Comparison of ENCODE assay signal across 13 cellular contexts in the genomic region with DNA sequence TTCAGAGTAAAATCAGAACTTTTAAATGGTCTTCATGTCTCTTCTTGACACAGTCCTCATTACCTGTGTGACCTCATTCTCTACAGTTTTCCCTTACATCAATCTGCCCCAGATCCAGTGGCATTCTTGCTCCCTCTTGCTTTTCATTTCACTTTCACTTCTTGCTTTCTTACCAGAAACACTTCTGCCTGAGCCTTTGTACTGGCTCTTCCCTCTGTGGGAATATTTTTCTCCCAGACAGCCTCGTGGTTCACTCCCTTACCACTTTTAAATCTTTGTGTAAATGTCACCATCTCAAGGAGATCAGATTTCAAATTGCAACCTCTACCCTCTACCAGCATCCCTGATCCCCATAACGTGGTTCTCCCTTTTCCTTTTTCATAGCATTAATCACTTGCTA.
DNase-seq lines count a peak whose midpoint lies in the region; ATAC-seq and TF ChIP-seq lines count a peak whose summit lies in the region.
"Had no signal": no experiment of that assay in that cellular context is flagged by ENCODE, and none has a peak within 500 bp of the region (broad histone marks: within the 10 kb centered on the region; RNA-seq: fewer than 3 reads in every experiment).

No MANE protein-coding gene starts in this region.

- no peak overlapping the region for H3K27ac Mint-ChIP-seq in T-helper 2 cell treated with Interferon-gamma antibody and Interleukin-4, amounts not matched to agents 5 μg/mL and 100 μg/mL, for 36 hours
- H3K27ac Mint-ChIP-seq: activated CD4-positive, alpha-beta memory T cell treated with anti-CD3 and anti-CD28 coated beads, Interleukin-2, amount 10 ng/mL, durations not matched to agents 7 days and 5 days; CD4-positive, CD25-positive, alpha-beta regulatory T cell had no signal

- CTCF ChIA-PET in HEK293 (lab: Yijun Ruan, JAX), result interaction anchor here (0.7 kb wide), 1 partner anchor 949 kb away, joined by 4 read pairs; no protein-coding TSS in a partner anchor

- H3K4me1 Mint-ChIP-seq in T-helper 2 cell treated with Interferon-gamma antibody and Interleukin-4, amounts not matched to agents 5 μg/mL and 100 μg/mL, for 36 hours (ENCODE audit: low read depth), result peaks cover 6% of the 10 kb centered on the region

- H3K27me3 Mint-ChIP-seq in T-helper 2 cell treated with Interferon-gamma antibody and Interleukin-4, amounts not matched to agents 5 μg/mL and 100 μg/mL, for 36 hours (ENCODE audit: low read depth), result no peaks in the 10 kb centered on the region
- H3K27me3 Mint-ChIP-seq: activated CD4-positive, alpha-beta memory T cell treated with anti-CD3 and anti-CD28 coated beads, Interleukin-2, amount 10 ng/mL, durations not matched to agents 7 days and 5 days; CD4-positive, CD25-positive, alpha-beta regulatory T cell had no signal

- POLR2A ChIA-PET in HEK293 (lab: Yijun Ruan, JAX), result no interaction called here

- DNase-seq in NCI-H2107 treated with DMSO at 0.1 percent for 48 hours (lab: John Stamatoyannopoulos, UW; ENCODE audit: unreplicated experiment), result peak; percentile 13
- DNase-seq in fibroblast of gingiva (ENCODE audit: low read depth), result peak; percentile 6
- no peak for DNase-seq in omental fat pad (ENCODE audit: low spot score)
- no peak for DNase-seq in NCI-H2196 treated with DMSO at 0.1 percent for 48 hours (lab: John Stamatoyannopoulos, UW; ENCODE audit: unreplicated experiment)
- no peak for DNase-seq in right atrium auricular region (ENCODE audit: low spot score)
- no peak for DNase-seq in T-helper 2 cell treated with Interferon-gamma antibody and Interleukin-4, amounts not matched to agents 5 μg/mL and 100 μg/mL, for 36 hours (ENCODE audit: low spot score)
- DNase-seq: activated CD4-positive, alpha-beta memory T cell treated with anti-CD3 and anti-CD28 coated beads, Interleukin-2, amount 10 ng/mL, durations not matched to agents 7 days and 5 days; CD4-positive, CD25-positive, alpha-beta regulatory T cell; immature natural killer cell; NCI-H2171; stimulated activated CD4-positive, alpha-beta T cell treated with anti-CD3 and anti-CD28 coated beads, Interleukin-1b, Interleukin-23, amount 100 ng/mL, for 48 hours had no signal

- TF ChIP-seq CTCF in HEK293 (tag by site-specific recombination; IDR thresholded peaks at IDR 0.05) (no peak), omental fat pad (IDR thresholded peaks at IDR 0.05) (no peak), right atrium auricular region (IDR thresholded peaks at IDR 0.05) (no peak)

- H3K27me3 ChIP-seq in right atrium auricular region, result no peaks in the 10 kb centered on the region

- H3K36me3 ChIP-seq in HEK293 (ENCODE audit: control insufficient read depth in 2 of 2, insufficient read depth in 1 of 2, low read length in 2 of 2) (peaks cover 0 to under 1% of the 10 kb centered on the region in 2 experiments; a peak in 1 of 3 replicates), right atrium auricular region (no peaks in the 10 kb centered on the region)

- peak; percentile 43 for ATAC-seq in omental fat pad (ENCODE audit: low FRiP score)
- ATAC-seq in HG02981 (IDR thresholded peaks at IDR 0.05; ENCODE audit: unreplicated experiment), result no peak

- peaks cover 1% of the 10 kb centered on the region for H3K36me3 Mint-ChIP-seq in T-helper 2 cell treated with Interferon-gamma antibody and Interleukin-4, amounts not matched to agents 5 μg/mL and 100 μg/mL, for 36 hours (ENCODE audit: low read depth)

- H3K27ac ChIP-seq in HEK293 (ENCODE audit: extremely low read depth, low read depth, low read length) (no peak overlapping the region), right atrium auricular region (no peak overlapping the region)

- no peak overlapping the region for H3K4me3 ChIP-seq in HEK293 (ENCODE audit: low read depth, low read length)
- no peak overlapping the region for H3K4me3 ChIP-seq in right atrium auricular region

- H3K9me3 ChIP-seq in HEK293 (ENCODE audit: control insufficient read depth, insufficient read depth, low read depth, low read length) (no peaks in the 10 kb centered on the region), right atrium auricular region (no peaks in the 10 kb centered on the region)

- H3K4me1 ChIP-seq in HEK293 (ENCODE audit: control insufficient read depth, insufficient read depth, low read length) (peaks cover 6% of the 10 kb centered on the region), right atrium auricular region (peaks cover 0 to 5% of the 10 kb centered on the region in 2 donors)

- no peaks in the 10 kb centered on the region for H3K9me3 Mint-ChIP-seq in T-helper 2 cell treated with Interferon-gamma antibody and Interleukin-4, amounts not matched to agents 5 μg/mL and 100 μg/mL, for 36 hours
- H3K9me3 Mint-ChIP-seq: activated CD4-positive, alpha-beta memory T cell treated with anti-CD3 and anti-CD28 coated beads, Interleukin-2, amount 10 ng/mL, durations not matched to agents 7 days and 5 days; immature natural killer cell had no signal

- H3K4me3 Mint-ChIP-seq in T-helper 2 cell treated with Interferon-gamma antibody and Interleukin-4, amounts not matched to agents 5 μg/mL and 100 μg/mL, for 36 hours, result no peak overlapping the region
- H3K4me3 Mint-ChIP-seq: activated CD4-positive, alpha-beta memory T cell treated with anti-CD3 and anti-CD28 coated beads, Interleukin-2, amount 10 ng/mL, durations not matched to agents 7 days and 5 days; CD4-positive, CD25-positive, alpha-beta regulatory T cell; immature natural killer cell had no signal

TF ChIP-seq in HEK293, 187 proteins besides CTCF, POLR2A, EP300 and RAD21:
- TF ChIP-seq, protein P1, sequence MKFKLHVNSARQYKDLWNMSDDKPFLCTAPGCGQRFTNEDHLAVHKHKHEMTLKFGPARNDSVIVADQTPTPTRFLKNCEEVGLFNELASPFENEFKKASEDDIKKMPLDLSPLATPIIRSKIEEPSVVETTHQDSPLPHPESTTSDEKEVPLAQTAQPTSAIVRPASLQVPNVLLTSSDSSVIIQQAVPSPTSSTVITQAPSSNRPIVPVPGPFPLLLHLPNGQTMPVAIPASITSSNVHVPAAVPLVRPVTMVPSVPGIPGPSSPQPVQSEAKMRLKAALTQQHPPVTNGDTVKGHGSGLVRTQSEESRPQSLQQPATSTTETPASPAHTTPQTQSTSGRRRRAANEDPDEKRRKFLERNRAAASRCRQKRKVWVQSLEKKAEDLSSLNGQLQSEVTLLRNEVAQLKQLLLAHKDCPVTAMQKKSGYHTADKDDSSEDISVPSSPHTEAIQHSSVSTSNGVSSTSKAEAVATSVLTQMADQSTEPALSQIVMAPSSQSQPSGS (tag by site-specific recombination; IDR thresholded peaks at IDR 0.05; ENCODE audit: low read depth), result 0 out of 2 replicates have a peak, but pooled peaks have one; percentile 17
- TF ChIP-seq ZNF366 (tag by site-specific recombination; conservative IDR thresholded peaks at IDR 0.05), result no peak
- peak; percentile 38; the same call in 1 of the 2 replicates for TF ChIP-seq ZNF776 (tag by site-specific recombination; IDR thresholded peaks at IDR 0.05; ENCODE audit: borderline replicate concordance)
- TF ChIP-seq ZNF548 (tag by site-specific recombination; IDR thresholded peaks at IDR 0.05), result no peak
- TF ChIP-seq ZSCAN16 (tag by site-specific recombination; IDR thresholded peaks at IDR 0.05), result no peak
- peak; percentile 78 for TF ChIP-seq WT1 (tag by site-specific recombination; IDR thresholded peaks at IDR 0.05)
- TF ChIP-seq ZBTB20 (tag by site-specific recombination; IDR thresholded peaks at IDR 0.05), result no peak
- TF ChIP-seq MZF1 (tag by site-specific recombination; IDR thresholded peaks at IDR 0.05; ENCODE audit: borderline replicate concordance), result peak; percentile 76; the same call in 1 of the 2 replicates
- TF ChIP-seq PRDM1 (tag by site-specific recombination; IDR thresholded peaks at IDR 0.05), result peak; percentile 83

Comparison
In these comparisons a context has a peak if more than half of its experiments do, and no peak if none do; other contexts are left out.
1. DNase-seq: peak in NCI-H2107 treated with DMSO at 0.1 percent for 48 hours (single experiment) and fibroblast of gingiva (single experiment); none in omental fat pad (single experiment), NCI-H2196 treated with DMSO at 0.1 percent for 48 hours (single experiment), right atrium auricular region (single experiment) and T-helper 2 cell treated with Interferon-gamma antibody and Interleukin-4, amounts not matched to agents 5 μg/mL and 100 μg/mL, for 36 hours (single experiment).